ENCODE assay signal across 17 cellular contexts in the genomic region with DNA sequence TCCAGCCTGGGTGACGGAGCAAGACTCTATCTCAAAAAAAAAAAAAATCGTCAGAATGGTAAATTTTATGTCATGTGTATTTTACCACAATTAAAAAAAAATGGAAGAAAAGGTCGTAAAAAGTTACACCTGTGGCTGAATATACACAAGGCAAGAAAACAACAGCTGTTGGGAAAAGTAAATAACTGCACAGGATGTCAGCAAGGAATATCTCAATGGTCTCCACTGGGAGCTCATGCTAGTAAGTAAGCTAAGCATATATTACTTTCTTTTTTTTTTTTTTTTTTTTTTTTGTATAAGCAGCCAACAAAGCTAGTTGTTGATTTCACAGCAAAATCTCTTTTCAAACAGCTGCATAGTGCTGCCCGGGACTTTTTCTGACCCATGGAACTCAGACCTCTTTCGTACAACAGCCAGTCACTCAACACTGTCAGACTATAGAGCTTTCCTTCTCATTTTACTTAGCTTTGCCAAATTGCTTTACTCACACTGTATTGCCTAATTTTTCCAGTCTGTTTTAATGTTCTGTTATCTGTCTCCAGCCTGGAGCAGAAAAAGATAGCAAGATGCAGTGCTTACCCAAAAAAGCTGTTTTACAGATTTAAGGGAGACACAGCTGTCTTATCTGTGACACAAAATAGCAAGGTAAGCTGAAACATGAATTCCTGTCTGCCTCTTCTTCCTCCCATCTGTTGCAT.
A peak's percentile ranks its signal among the peaks of the same experiment; 100 is the strongest.
DNase-seq lines count a peak whose midpoint lies in the region; ATAC-seq, FAIRE-seq and TF ChIP-seq lines count a peak whose summit lies in the region.
"Had no signal": no experiment of that assay in that cellular context is flagged by ENCODE, and none has a peak within 500 bp of the region (broad histone marks: within the 10 kb centered on the region; RNA-seq: fewer than 3 reads in every experiment).

No MANE protein-coding gene starts in this region.

- CTCF ChIA-PET in A549 (lab: Yijun Ruan, JAX): interaction anchor here (0.7 kb wide), 1 partner anchor 175 kb away, joined by 3 read pairs; no protein-coding TSS in a partner anchor

- no peak for DNase-seq in A549 (ENCODE audit: low read depth in 1 of 2, low spot score in 1 of 2)
- DNase-seq in HuH-7 (ENCODE audit: low spot score): peak; percentile 12
- peak; percentile 7 for DNase-seq in astrocyte of the hippocampus (ENCODE audit: low read depth, low spot score)
- DNase-seq in left ventricle myocardium superior: no peak
- DNase-seq in nephron progenitor cell: no peak
- DNase-seq: activated CD4-positive, alpha-beta memory T cell treated with anti-CD3 and anti-CD28 coated beads for 36 hours; amniotic stem cell; Calu3; foreskin fibroblast; NCI-H1105 treated with DMSO at 0.1 percent for 48 hours; NCI-H510A treated with DMSO at 0.1 percent for 48 hours; stimulated activated naive CD8-positive, alpha-beta T cell treated with anti-CD3 and anti-CD28 coated beads, Interleukin-15, amount 100 ng/mL, for 72 hours had no signal

- no peaks in the 10 kb centered on the region for H3K4me1 ChIP-seq in A549
- H3K4me1 ChIP-seq: vagina had no signal

- no peaks in the 10 kb centered on the region for H3K9me3 Mint-ChIP-seq in nephron progenitor cell
- H3K9me3 Mint-ChIP-seq: activated CD4-positive, alpha-beta memory T cell treated with anti-CD3 and anti-CD28 coated beads for 36 hours; dendritic cell treated with granulocyte-macrophage colony-stimulating factor and Interleukin-4, amounts not matched to agents 40 ng/mL and 50 ng/mL, for 4 days; stimulated activated naive CD8-positive, alpha-beta T cell treated with anti-CD3 and anti-CD28 coated beads, Interleukin-15, amount 100 ng/mL, for 72 hours had no signal

- no peak overlapping the region for H3K27ac Mint-ChIP-seq in nephron progenitor cell
- H3K27ac Mint-ChIP-seq: activated CD4-positive, alpha-beta memory T cell treated with anti-CD3 and anti-CD28 coated beads for 36 hours; dendritic cell treated with granulocyte-macrophage colony-stimulating factor and Interleukin-4, amounts not matched to agents 40 ng/mL and 50 ng/mL, for 4 days; stimulated activated naive CD8-positive, alpha-beta T cell treated with anti-CD3 and anti-CD28 coated beads, Interleukin-15, amount 100 ng/mL, for 72 hours had no signal

- no peaks in the 10 kb centered on the region for H3K36me3 Mint-ChIP-seq in nephron progenitor cell (ENCODE audit: low read depth)
- H3K36me3 Mint-ChIP-seq: activated CD4-positive, alpha-beta memory T cell treated with anti-CD3 and anti-CD28 coated beads for 36 hours had no signal

- H3K4me2 ChIP-seq in A549: no peak overlapping the region

- FAIRE-seq in A549 (lab: Jason Lieb, UNC): no peak

- H3K27me3 Mint-ChIP-seq in nephron progenitor cell (ENCODE audit: low read depth, poor library complexity): peaks cover 5% of the 10 kb centered on the region
- H3K27me3 Mint-ChIP-seq: dendritic cell treated with granulocyte-macrophage colony-stimulating factor and Interleukin-4, amounts not matched to agents 40 ng/mL and 50 ng/mL, for 4 days had no signal

- TF ChIP-seq POLR2A in A549 (IDR thresholded peaks at IDR 0.05; ENCODE audit: low read length): no peak

- POLR2A ChIA-PET in A549 (lab: Yijun Ruan, JAX): no interaction called here

- no peak for TF ChIP-seq RAD21 in A549 (conservative IDR thresholded peaks at IDR 0.05 in 1 of 2, IDR thresholded peaks at IDR 0.05 in 1 of 2)

- intact Hi-C loops in left ventricle myocardium superior (cut with micrococcal nuclease): no loop called here

- peaks cover 19% of the 10 kb centered on the region for H3K4me1 Mint-ChIP-seq in nephron progenitor cell
- H3K4me1 Mint-ChIP-seq: stimulated activated naive CD8-positive, alpha-beta T cell treated with anti-CD3 and anti-CD28 coated beads, Interleukin-15, amount 100 ng/mL, for 72 hours had no signal

- WGBS in A549 (ENCODE audit: missing lambda C conversion rate): 68% methylated on average over 5 of the region's 5 CpGs

- H3K27ac ChIP-seq in A549: no peak overlapping the region
- H3K27ac ChIP-seq: vagina had no signal

- TF ChIP-seq EP300 in A549 (IDR thresholded peaks at IDR 0.05): no peak

- TF ChIP-seq CTCF in A549 (IDR thresholded peaks at IDR 0.05): no peak
- no peak for TF ChIP-seq CTCF in nephron progenitor cell (IDR thresholded peaks at IDR 0.05)

- ATAC-seq in A549: no peak
- ATAC-seq in left ventricle myocardium superior: peak; percentile 98
- no peak for ATAC-seq in HG02884 (IDR thresholded peaks at IDR 0.05; ENCODE audit: unreplicated experiment)
- ATAC-seq in HG03439 (IDR thresholded peaks at IDR 0.05; ENCODE audit: unreplicated experiment): no peak
- no peak for ATAC-seq in HG02840 (IDR thresholded peaks at IDR 0.05; ENCODE audit: low FRiP score, unreplicated experiment)
- ATAC-seq: stimulated activated naive CD8-positive, alpha-beta T cell treated with anti-CD3 and anti-CD28 coated beads, Interleukin-15, amount 100 ng/mL, for 72 hours had no signal

- H3K9me3 ChIP-seq in A549: no peaks in the 10 kb centered on the region
- H3K9me3 ChIP-seq: vagina had no signal

- no peak overlapping the region for H3K4me3 Mint-ChIP-seq in nephron progenitor cell
- H3K4me3 Mint-ChIP-seq: activated CD4-positive, alpha-beta memory T cell treated with anti-CD3 and anti-CD28 coated beads for 36 hours; dendritic cell treated with granulocyte-macrophage colony-stimulating factor and Interleukin-4, amounts not matched to agents 40 ng/mL and 50 ng/mL, for 4 days; stimulated activated naive CD8-positive, alpha-beta T cell treated with anti-CD3 and anti-CD28 coated beads, Interleukin-15, amount 100 ng/mL, for 72 hours had no signal

- H3K4me3 ChIP-seq in A549: no peak overlapping the region
- H3K4me3 ChIP-seq: vagina had no signal

TF ChIP-seq in A549, 52 proteins besides CTCF, POLR2A, EP300 and RAD21:
- peak; percentile 28 for TF ChIP-seq MAFK (IDR thresholded peaks at IDR 0.05; ENCODE audit: partially characterized antibody)
- TF ChIP-seq HOXB13 (CRISPR knock-in tag; IDR thresholded peaks at IDR 0.05; ENCODE audit: low read depth): no peak

Comparison
In these comparisons a context has a peak if more than half of its experiments do, and no peak if none do; other contexts are left out.
1. DNase-seq: peak in HuH-7 (single experiment) and astrocyte of the hippocampus (single experiment); none in A549 (0 of 2), left ventricle myocardium superior (single experiment) and nephron progenitor cell (single experiment).